In genomic region chr11:127037001-127037400, GRCh38 we compare ENCODE assay signal across 24 cellular contexts. TPM values are rescaled to one million over a fixed set of nuclear protein-coding genes. Genes with fewer than 3 reads are reported as not detected.
DNase-seq lines count a peak whose midpoint lies in the region; ATAC-seq and TF ChIP-seq lines count a peak whose summit lies in the region.
"Had no signal": no experiment of that assay in that cellular context is flagged by ENCODE, and none has a peak within 500 bp of the region (broad histone marks: within the 10 kb centered on the region; RNA-seq: fewer than 3 reads in every experiment).

No MANE protein-coding gene starts in this region.

- no peak overlapping the region for H3K4me3 ChIP-seq in upper lobe of right lung
- H3K4me3 ChIP-seq: K562, SJCRH30 had no signal

- DNase-seq in DMS79 (lab: John Stamatoyannopoulos, UW) (peak; percentile 75), ELF-1 (ENCODE audit: low read depth, low spot score) (peak; percentile 18), NCI-H69 (lab: John Stamatoyannopoulos, UW) (peak; percentile 92), iPS-NIHi7 (ENCODE audit: extremely low spot score) (peak; percentile 18), ecto neural progenitor cell (ENCODE audit: low spot score) (no peak), upper lobe of right lung (no peak)
- DNase-seq: C1 segment of cervical spinal cord; CD4-positive, alpha-beta memory T cell; DMS53; EL; GF-D8; H9; Kasumi-1; MV-4-11; NCI-H1105 treated with DMSO at 0.1 percent for 48 hours; NCI-H1694 treated with DMSO at 0.1 percent for 48 hours; NCI-H446 treated with DMSO at 0.1 percent for 48 hours; NCI-H526; SJCRH30; T-helper 2 cell had no signal

- peaks cover 5% of the 10 kb centered on the region for H3K27me3 ChIP-seq in upper lobe of right lung
- H3K27me3 ChIP-seq: SJCRH30 had no signal

- no peaks in the 10 kb centered on the region for H3K4me1 ChIP-seq in upper lobe of right lung
- H3K4me1 ChIP-seq: SJCRH30 had no signal

- ATAC-seq in GM18909 (IDR thresholded peaks at IDR 0.05; ENCODE audit: poor library complexity, unreplicated experiment) (no peak), upper lobe of right lung (no peak)
- ATAC-seq: K562, SK-N-SH treated with all-trans-retinoic acid at 6 μM for 48 hours had no signal

- intact Hi-C loops in upper lobe of right lung (cut with DNase I) = no loop called here

- H3K27ac ChIP-seq in upper lobe of right lung = no peak overlapping the region
- H3K27ac ChIP-seq: SJCRH30 had no signal

- TF ChIP-seq CTCF in upper lobe of right lung (IDR thresholded peaks at IDR 0.05) = no peak

- no peaks in the 10 kb centered on the region for H3K9me3 ChIP-seq in upper lobe of right lung
- H3K9me3 ChIP-seq: SJCRH30 had no signal

- no peaks in the 10 kb centered on the region for H3K36me3 ChIP-seq in upper lobe of right lung
- H3K36me3 ChIP-seq: SJCRH30 had no signal

RNA-seq across cellular contexts. Expression of gene KIRREL3, which starts 36.4 kb away (rescaled TPM):
- total RNA-seq in upper lobe of right lung = not detected
- total RNA-seq: A673; CD4-positive, alpha-beta memory T cell had no signal

Comparison
In these comparisons a context has a peak if more than half of its experiments do, and no peak if none do; other contexts are left out.
1. DNase-seq: peak in DMS79 (single experiment), ELF-1 (single experiment), NCI-H69 (single experiment) and iPS-NIHi7 (single experiment); none in ecto neural progenitor cell (single experiment) and upper lobe of right lung (single experiment).